Comparison of ENCODE assay signal across 16 cellular contexts in the genomic region with DNA sequence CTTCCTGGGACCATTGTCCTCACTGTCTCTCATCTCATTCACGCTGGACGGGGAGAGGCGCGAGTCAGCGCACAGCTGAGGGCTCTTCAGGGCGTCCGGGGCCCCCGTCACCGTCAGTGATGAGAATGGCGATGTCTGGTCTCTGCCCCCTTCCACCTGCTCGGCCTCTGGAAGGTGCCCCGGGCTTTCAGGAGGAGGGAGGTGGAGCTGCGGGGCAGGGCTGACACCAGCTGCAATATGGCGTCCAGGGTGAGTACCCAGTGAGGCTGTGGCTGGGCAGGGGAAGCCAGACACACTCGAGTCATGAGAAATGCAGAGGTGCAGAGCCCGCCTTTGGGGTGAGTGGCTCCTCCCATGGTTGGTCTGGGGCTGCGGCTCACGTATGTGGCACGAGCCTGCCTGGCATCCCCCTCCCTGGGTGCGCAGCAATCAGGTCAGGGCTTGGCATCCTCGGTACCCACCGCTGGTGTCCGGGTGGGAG.
"Had no signal": no experiment of that assay in that cellular context is flagged by ENCODE, and none has a peak within 500 bp of the region (broad histone marks: within the 10 kb centered on the region; RNA-seq: fewer than 3 reads in every experiment).

No MANE protein-coding gene starts in this region.

- H3K4me3 Mint-ChIP-seq: activated CD8-positive, alpha-beta memory T cell treated with anti-CD3 and anti-CD28 coated beads, Interleukin-2, amount 10 ng/mL, durations not matched to agents 7 days and 5 days; activated T-cell treated with anti-CD3 and anti-CD28 coated beads, Interleukin-2, amount 50 U/mL, for 24 hours; endodermal cell; stimulated activated naive CD8-positive, alpha-beta T cell treated with anti-CD3 and anti-CD28 coated beads, Interleukin-15, Interleukin-2, amounts not matched to agents 100 ng/mL and 50 ng/mL, for 24 hours had no signal

- H3K36me3 Mint-ChIP-seq: activated CD8-positive, alpha-beta memory T cell treated with anti-CD3 and anti-CD28 coated beads, Interleukin-2, amount 10 ng/mL, durations not matched to agents 7 days and 5 days had no signal

- FAIRE-seq: frontal cortex had no signal

- ATAC-seq: activated CD8-positive, alpha-beta memory T cell treated with anti-CD3 and anti-CD28 coated beads, Interleukin-2, amount 10 ng/mL, durations not matched to agents 7 days and 5 days; SK-N-SH treated with all-trans-retinoic acid at 6 μM for 48 hours had no signal

- H3K27ac Mint-ChIP-seq: activated CD8-positive, alpha-beta memory T cell treated with anti-CD3 and anti-CD28 coated beads, Interleukin-2, amount 10 ng/mL, durations not matched to agents 7 days and 5 days; activated T-cell treated with anti-CD3 and anti-CD28 coated beads, Interleukin-2, amount 50 U/mL, for 24 hours; endodermal cell; stimulated activated naive CD8-positive, alpha-beta T cell treated with anti-CD3 and anti-CD28 coated beads, Interleukin-15, Interleukin-2, amounts not matched to agents 100 ng/mL and 50 ng/mL, for 24 hours had no signal

- H3K4me1 Mint-ChIP-seq: activated CD8-positive, alpha-beta memory T cell treated with anti-CD3 and anti-CD28 coated beads, Interleukin-2, amount 10 ng/mL, durations not matched to agents 7 days and 5 days; endodermal cell had no signal

- H3K27me3 ChIP-seq: dorsolateral prefrontal cortex, ovary had no signal

- H3K36me3 ChIP-seq: ovary had no signal

- H3K9me3 ChIP-seq: ovary had no signal

- H3K27ac ChIP-seq: ovary, VCaP had no signal

- H3K27me3 Mint-ChIP-seq: activated CD8-positive, alpha-beta memory T cell treated with anti-CD3 and anti-CD28 coated beads, Interleukin-2, amount 10 ng/mL, durations not matched to agents 7 days and 5 days; activated T-cell treated with anti-CD3 and anti-CD28 coated beads, Interleukin-2, amount 50 U/mL, for 24 hours; stimulated activated naive CD8-positive, alpha-beta T cell treated with anti-CD3 and anti-CD28 coated beads, Interleukin-15, Interleukin-2, amounts not matched to agents 100 ng/mL and 50 ng/mL, for 24 hours had no signal

- DNase-seq: activated CD4-positive, alpha-beta T cell treated with anti-CD3 and anti-CD28 coated beads for 1 hour; activated CD4-positive, alpha-beta T cell treated with anti-CD3 and anti-CD28 coated beads, Interleukin-2, amount 50 U/mL, for 4 hours; activated CD8-positive, alpha-beta memory T cell treated with anti-CD3 and anti-CD28 coated beads, Interleukin-2, amount 10 ng/mL, durations not matched to agents 7 days and 5 days; activated effector memory CD4-positive, alpha-beta T cell treated with Interleukin-2 at 50 U/mL for 16 hours; activated naive CD4-positive, alpha-beta T cell treated with anti-CD3 and anti-CD28 coated beads, Interleukin-2, amount 50 U/mL, for 16 hours; activated T-cell treated with anti-CD3 and anti-CD28 coated beads, Interleukin-2, amount 50 U/mL, for 24 hours; endodermal cell; mesendoderm; stimulated activated CD4-positive, alpha-beta T cell treated with anti-CD3 and anti-CD28 coated beads, Interleukin-15, amount 100 ng/mL, for 24 hours; T-helper 1 cell had no signal

- H3K4me3 ChIP-seq: dorsolateral prefrontal cortex, ovary had no signal

- H3K9me3 Mint-ChIP-seq: activated T-cell treated with anti-CD3 and anti-CD28 coated beads, Interleukin-2, amount 50 U/mL, for 24 hours; endodermal cell; stimulated activated naive CD8-positive, alpha-beta T cell treated with anti-CD3 and anti-CD28 coated beads, Interleukin-15, Interleukin-2, amounts not matched to agents 100 ng/mL and 50 ng/mL, for 24 hours had no signal
